ENCODE assay signal across 10 cellular contexts in the genomic region with DNA sequence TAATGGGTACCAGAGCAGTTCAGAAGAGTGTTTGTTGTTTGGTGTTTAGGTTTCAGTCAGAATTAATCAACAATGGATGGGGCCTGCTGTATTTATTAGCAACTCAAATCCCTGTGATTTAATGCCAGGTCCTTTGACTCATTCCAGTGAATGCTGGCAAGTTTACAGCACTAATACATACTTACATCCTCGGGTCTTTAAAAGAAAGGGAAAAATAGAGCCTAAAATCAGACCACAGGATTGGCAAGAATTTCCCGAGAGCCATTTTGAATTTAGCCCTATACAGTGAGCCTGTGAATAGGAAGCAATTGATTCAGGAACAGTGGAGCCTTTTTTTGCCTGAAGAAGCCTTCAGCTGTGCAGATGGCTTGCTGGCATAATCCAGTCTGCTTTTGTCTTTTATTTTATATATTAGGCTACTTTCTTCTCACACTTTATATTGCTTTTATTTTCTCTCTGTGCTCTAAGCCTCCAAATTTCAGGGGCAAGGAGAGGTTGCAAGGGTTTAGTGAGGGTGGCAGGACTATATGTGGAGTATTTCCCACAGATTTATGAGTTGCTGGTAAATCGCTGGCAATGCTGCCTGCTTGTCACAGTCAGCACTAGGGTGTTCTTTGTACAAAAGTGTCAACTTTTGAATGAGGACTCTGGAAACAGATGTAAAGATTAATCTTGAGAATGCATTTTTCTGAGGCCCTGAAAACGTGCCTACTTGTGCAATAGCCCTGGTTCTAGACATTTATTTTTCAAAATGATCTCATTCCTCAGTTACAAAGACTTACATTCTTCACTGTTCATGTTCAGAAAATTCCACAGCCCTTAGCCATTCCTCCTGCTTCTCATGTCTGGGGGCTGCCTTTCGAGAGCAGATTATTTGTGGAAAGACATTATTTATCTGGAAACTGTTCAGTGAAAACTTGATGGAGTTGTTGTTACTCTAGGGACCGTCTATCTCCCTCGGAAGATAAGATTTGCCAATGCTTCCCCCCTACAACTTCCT.
DNase-seq lines count a peak whose midpoint lies in the region; ATAC-seq and TF ChIP-seq lines count a peak whose summit lies in the region.
"Had no signal": no experiment of that assay in that cellular context is flagged by ENCODE, and none has a peak within 500 bp of the region (broad histone marks: within the 10 kb centered on the region; RNA-seq: fewer than 3 reads in every experiment).

No MANE protein-coding gene starts in this region.

- no peak for TF ChIP-seq CTCF in brain microvascular endothelial cell (IDR thresholded peaks at IDR 0.05; ENCODE audit: low read depth, low read length, missing control alignments)

- no peaks in the 10 kb centered on the region for H3K9me3 ChIP-seq in right cardiac atrium (ENCODE audit: control insufficient read depth, low read length)

- H3K27ac ChIP-seq in brain microvascular endothelial cell (peak overlapping the region; percentile 95), right cardiac atrium (ENCODE audit: low read length) (peak overlapping the region; percentile 85)

- in situ Hi-C loops in brain microvascular endothelial cell (cut with HindIII; ENCODE audit: low pct_ligation_motif_present, low sequenced_read_pairs): no loop called here

- ATAC-seq in right cardiac atrium: peak; percentile 90 to 97
- ATAC-seq in sciatic nerve: peak; percentile 71
- ATAC-seq: activated CD4-positive, CD25-positive, alpha-beta regulatory T cell treated with anti-CD3 and anti-CD28 coated beads, Interleukin-2, amount 50 U/mL, for 24 hours; effector memory CD8-positive, alpha-beta T cell had no signal

- H3K4me1 ChIP-seq in right cardiac atrium (ENCODE audit: control insufficient read depth, insufficient read depth, low read length): peaks cover 1% of the 10 kb centered on the region

- peak; percentile 85 for DNase-seq in GM04504 (ENCODE audit: low read depth)
- peak; percentile 88 for DNase-seq in brain microvascular endothelial cell
- peak in 2 of 3 donors; percentile 22 to 48 for DNase-seq in right cardiac atrium
- DNase-seq in sciatic nerve (ENCODE audit: low spot score): no peak
- no peak for DNase-seq in effector CD8-positive, alpha-beta T cell (lab: John Stamatoyannopoulos, UW)
- no peak for DNase-seq in NCI-H526 treated with DMSO at 0.1 percent for 48 hours (lab: John Stamatoyannopoulos, UW)
- DNase-seq in retina: no peak
- no peak for DNase-seq in SIG-M5 (lab: John Stamatoyannopoulos, UW)
- DNase-seq: effector memory CD8-positive, alpha-beta T cell had no signal

- H3K4me3 ChIP-seq in brain microvascular endothelial cell (ENCODE audit: low read depth, low read length) (no peak overlapping the region), right cardiac atrium (ENCODE audit: low read length) (no peak overlapping the region)

- H3K36me3 ChIP-seq in brain microvascular endothelial cell (replicated peaks): no peaks in the 10 kb centered on the region

- H3K27me3 ChIP-seq in brain microvascular endothelial cell (replicated peaks) (no peaks in the 10 kb centered on the region), right cardiac atrium (ENCODE audit: control insufficient read depth, insufficient read depth) (no peaks in the 10 kb centered on the region)

- intact Hi-C loops in right cardiac atrium (cut with DNase I) (no loop called here), sciatic nerve (cut with DNase I) (no loop called here)

- WGBS in right cardiac atrium: 37% methylated on average over 7 of the region's 7 CpGs

Comparison
In these comparisons a context has a peak if more than half of its experiments do, and no peak if none do; other contexts are left out.
1. DNase-seq: peak in GM04504 (single experiment), brain microvascular endothelial cell (single experiment) and right cardiac atrium (2 of 3); none in sciatic nerve (single experiment), effector CD8-positive, alpha-beta T cell (single experiment), NCI-H526 treated with DMSO at 0.1 percent for 48 hours (single experiment), retina (single experiment) and SIG-M5 (single experiment).